In the genomic region with DNA sequence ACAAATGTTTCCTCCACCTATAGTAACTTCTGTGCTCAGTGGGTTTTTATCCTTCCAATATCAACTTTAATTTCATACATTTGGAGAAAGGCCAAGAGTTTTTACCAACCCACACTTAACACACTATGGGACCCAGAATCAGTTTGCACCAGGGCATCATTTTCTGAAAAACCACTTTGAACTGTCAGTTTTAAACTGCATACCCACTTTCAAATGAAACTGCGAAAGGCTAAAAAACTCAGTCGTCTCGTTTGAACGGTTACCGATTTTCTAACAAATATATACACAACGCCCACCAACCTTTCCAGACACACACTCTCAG, we compare ENCODE assay signal across 9 cellular contexts. TPM values are rescaled to one million over a fixed set of nuclear protein-coding genes. Genes with fewer than 3 reads are reported as not detected.
A peak's percentile ranks its signal among the peaks of the same experiment; 100 is the strongest.
DNase-seq lines count a peak whose midpoint lies in the region; ATAC-seq, FAIRE-seq and TF ChIP-seq lines count a peak whose summit lies in the region.
"Had no signal": no experiment of that assay in that cellular context is flagged by ENCODE, and none has a peak within 500 bp of the region (broad histone marks: within the 10 kb centered on the region; RNA-seq: fewer than 3 reads in every experiment).

No MANE protein-coding gene starts in this region.

- CTCF ChIA-PET in H1 (lab: Charles Lee; ENCODE audit: partially characterized antibody) = no interaction called here

- DNase-seq in GM13977 (ENCODE audit: low spot score) (peak; percentile 34), H1 (ENCODE audit: low read depth in 1 of 2, low spot score in 2 of 2) (no peak), trophoblast cell (no peak), NCI-H1694 (lab: John Stamatoyannopoulos, UW) (no peak), HuH-7.5 (ENCODE audit: low spot score) (no peak)
- no peak for DNase-seq in stimulated activated CD4-positive, alpha-beta T cell treated with anti-CD3 and anti-CD28 coated beads, Interleukin-4, amount 100 ng/mL, for 4 hours

- H2AFZ ChIP-seq in H1 (ENCODE audit: low read length) (no peak overlapping the region), trophoblast cell (ENCODE audit: insufficient read depth, low read length, poor library complexity) (no peak overlapping the region)

- H3K36me3 ChIP-seq in HUES64 (ENCODE audit: insufficient read depth, low read length) (no peaks in the 10 kb centered on the region), H1 (ENCODE audit: control insufficient read depth in 2 of 4, insufficient read depth in 4 of 4, low read length in 3 of 4) (no peaks in the 10 kb centered on the region), trophoblast cell (ENCODE audit: control insufficient read depth in 1 of 2, insufficient read depth in 2 of 2, low read length in 2 of 2) (no peaks in the 10 kb centered on the region)
- H3K36me3 ChIP-seq: transverse colon had no signal

- no peak for TF ChIP-seq RAD21 in H1 (IDR thresholded peaks at IDR 0.05 in 1 of 2, conservative IDR thresholded peaks at IDR 0.05 in 1 of 2; ENCODE audit: low read depth in 2 of 2, low read length in 2 of 2)

- H3K9me3 ChIP-seq in HUES64 (ENCODE audit: insufficient read depth, low read depth, low read length) (no peaks in the 10 kb centered on the region), H1 (ENCODE audit: insufficient read depth in 2 of 2, low read depth in 1 of 2, low read length in 1 of 2) (no peaks in the 10 kb centered on the region), trophoblast cell (ENCODE audit: insufficient read depth, low read depth, low read length) (no peaks in the 10 kb centered on the region)
- H3K9me3 ChIP-seq: transverse colon had no signal

- H2BK12ac ChIP-seq in H1 (ENCODE audit: low read depth, low read length) (no peak overlapping the region), trophoblast cell (ENCODE audit: low read length) (no peak overlapping the region)

- 0 out of 2 replicates have a peak overlapping the region, but pooled peaks have one; percentile 54 for H3K9ac ChIP-seq in HUES64 (ENCODE audit: low read depth, low read length)
- H3K9ac ChIP-seq in H1 (replicated peaks in 1 of 4; ENCODE audit: extremely low read depth in 1 of 4, low read depth in 3 of 4, low read length in 3 of 4) = no peak overlapping the region
- H3K9ac ChIP-seq in trophoblast cell (ENCODE audit: low read length) = no peak overlapping the region

- peaks cover 26% of the 10 kb centered on the region for H3K27me3 ChIP-seq in HUES64 (ENCODE audit: insufficient read depth, low read length)
- H3K27me3 ChIP-seq in H1 (replicated peaks in 1 of 4; ENCODE audit: control insufficient read depth in 3 of 4, extremely low read depth in 1 of 4, insufficient read depth in 3 of 4, low read length in 3 of 4) = peaks cover 0 to 2% (median 0%) of the 10 kb centered on the region in 4 experiments; a peak in 3 of 7 replicates
- H3K27me3 ChIP-seq in trophoblast cell (ENCODE audit: insufficient read depth, low read length) = no peaks in the 10 kb centered on the region

- H3K14ac ChIP-seq in H1 (ENCODE audit: insufficient read length) (no peak overlapping the region), trophoblast cell (ENCODE audit: low read length) (no peak overlapping the region)

- peaks cover 26% of the 10 kb centered on the region for H3K4me1 ChIP-seq in HUES64 (ENCODE audit: insufficient read depth, low read length)
- peaks cover 2 to 10% (median 8%) of the 10 kb centered on the region in 4 experiments for H3K4me1 ChIP-seq in H1 (replicated peaks in 1 of 4; ENCODE audit: control insufficient read depth in 3 of 4, insufficient read depth in 4 of 4, low read length in 3 of 4)
- peaks cover 3 to 8% of the 10 kb centered on the region in 2 experiments for H3K4me1 ChIP-seq in trophoblast cell (ENCODE audit: control insufficient read depth in 1 of 2, insufficient read depth in 2 of 2, low read length in 2 of 2)

- H4K5ac ChIP-seq in H1 (ENCODE audit: insufficient read length, low read depth, low read length) = no peak overlapping the region

- H3K23ac ChIP-seq in H1 (ENCODE audit: insufficient read length) = no peak overlapping the region
- no peak overlapping the region for H3K23ac ChIP-seq in trophoblast cell (ENCODE audit: low read length)

- H4K91ac ChIP-seq in H1 (replicated peaks; ENCODE audit: insufficient read length, low read length) = no peak overlapping the region
- H4K91ac ChIP-seq in trophoblast cell (ENCODE audit: low read depth, low read length) = no peak overlapping the region

- H3K79me2 ChIP-seq in H1 (ENCODE audit: control insufficient read depth in 1 of 2, insufficient read depth in 2 of 2, low read length in 2 of 2) = no peaks in the 10 kb centered on the region
- H3K79me2 ChIP-seq in trophoblast cell (ENCODE audit: control insufficient read depth, insufficient read depth, low read length, poor library complexity) = peaks cover 7% of the 10 kb centered on the region

- no peak for TF ChIP-seq POLR2A in H1 (IDR thresholded peaks at IDR 0.05; ENCODE audit: control extremely low read depth in 1 of 2, low read depth in 2 of 2, low read length in 2 of 2)

- TF ChIP-seq CTCF in GM13977 (IDR thresholded peaks at IDR 0.05; ENCODE audit: extremely low read depth, insufficient read depth, missing control alignments) (no peak), H1 (IDR thresholded peaks at IDR 0.05; ENCODE audit: control extremely low read depth in 1 of 3, insufficient read depth in 1 of 3, low read depth in 1 of 3, low read length in 3 of 3) (no peak)

- H3K56ac ChIP-seq in H1 (replicated peaks; ENCODE audit: insufficient read length, low read depth, low read length) = no peak overlapping the region

- H4K8ac ChIP-seq in H1 (ENCODE audit: extremely low read depth, insufficient read depth, low read length) (no peak overlapping the region), trophoblast cell (ENCODE audit: low read depth, low read length) (no peak overlapping the region)

- ATAC-seq in GM21786 (IDR thresholded peaks at IDR 0.05; ENCODE audit: unreplicated experiment) = no peak

- no peak overlapping the region for H2BK5ac ChIP-seq in H1 (ENCODE audit: low read depth, low read length)
- H2BK5ac ChIP-seq in trophoblast cell (ENCODE audit: low read depth, low read length, poor library complexity) = no peak overlapping the region

- no peak for TF ChIP-seq EP300 in H1 (IDR thresholded peaks at IDR 0.05; ENCODE audit: borderline replicate concordance in 1 of 2, low read depth in 2 of 2, low read length in 2 of 2)

- no peak overlapping the region; the same call in 1 of the 2 replicates for H3K18ac ChIP-seq in H1 (ENCODE audit: extremely low read depth, low read length)
- no peak overlapping the region for H3K18ac ChIP-seq in trophoblast cell (ENCODE audit: low read length)

- no peak overlapping the region for H2BK15ac ChIP-seq in H1 (ENCODE audit: low read length)

- POLR2A ChIA-PET in H1 (lab: Charles Lee; ENCODE audit: partially characterized antibody) = interaction anchor here (0.5 to 1.8 kb wide), 3 partner anchors 21 to 376 kb away, joined by 3 to 7 read pairs (median 4); no protein-coding TSS in a partner anchor

- no peak overlapping the region for H2BK120ac ChIP-seq in H1 (replicated peaks; ENCODE audit: low read depth, low read length)
- peak overlapping the region; percentile 54 for H2BK120ac ChIP-seq in trophoblast cell (ENCODE audit: insufficient read depth, low read length, poor library complexity)

- peak overlapping the region; percentile 62 for H3K4me3 ChIP-seq in HUES64 (ENCODE audit: low read length)
- H3K4me3 ChIP-seq in H1 (ENCODE audit: extremely low read depth in 1 of 4, insufficient read depth in 2 of 4, low read depth in 3 of 4, low read length in 4 of 4) = peak overlapping the region; percentile 40 to 67 (median 61); a peak in 5 of 8 replicates
- peak overlapping the region; percentile 76 for H3K4me3 ChIP-seq in trophoblast cell (ENCODE audit: low read depth, low read length)

- peak overlapping the region; percentile 70; the same call in 1 of the 2 replicates for H3K27ac ChIP-seq in HUES64 (ENCODE audit: low read depth, low read length)
- H3K27ac ChIP-seq in H1 (ENCODE audit: low read depth, low read length) = no peak overlapping the region
- peak overlapping the region; percentile 74 for H3K27ac ChIP-seq in trophoblast cell (ENCODE audit: low read depth, low read length)

- peaks cover 9% of the 10 kb centered on the region for H3K23me2 ChIP-seq in H1 (ENCODE audit: low read depth, low read length)

- WGBS in HUES64 = 6% methylated on average over 6 of the region's 6 CpGs
- WGBS in H1 (ENCODE audit: extremely low coverage in 1 of 2, insufficient coverage in 1 of 2, insufficient read length in 1 of 2, insufficient replicate concordance in 2 of 2, low coverage in 1 of 2, low lambda C conversion rate in 2 of 2, missing lambda C conversion rate in 1 of 2), 2 experiments = 15% methylated on average over 6 of the region's 6 CpGs; no CpG with 5 or more reads in 1 of the 2 experiments
- no CpG with 5 or more reads among the region's 6 CpGs for WGBS in trophoblast cell (ENCODE audit: extremely low coverage, insufficient coverage, insufficient read length)

- H2AK5ac ChIP-seq in H1 (ENCODE audit: low read depth, low read length) (no peak overlapping the region), trophoblast cell (ENCODE audit: low read length) (no peak overlapping the region)

- no peak overlapping the region for H2BK20ac ChIP-seq in H1 (ENCODE audit: low read length)

- H3K79me1 ChIP-seq in H1 (ENCODE audit: low read depth, low read length) (no peaks in the 10 kb centered on the region), trophoblast cell (ENCODE audit: low read length) (peaks cover 10% of the 10 kb centered on the region)

- H3K4ac ChIP-seq in H1 (replicated peaks; ENCODE audit: insufficient read length, low read depth, low read length) = no peak overlapping the region
- H3K4ac ChIP-seq in trophoblast cell (ENCODE audit: low read depth, low read length) = no peak overlapping the region

- no peak overlapping the region for H4K12ac ChIP-seq in trophoblast cell (ENCODE audit: low read depth, low read length)

- peak overlapping the region; percentile 80 to 93 for H3K4me2 ChIP-seq in H1 (ENCODE audit: insufficient read depth in 1 of 2, low read depth in 2 of 2, low read length in 2 of 2)
- peak overlapping the region; percentile 73 for H3K4me2 ChIP-seq in trophoblast cell (ENCODE audit: low read length)

- in situ Hi-C loops in GM13977 (cut with MboI; ENCODE audit: low pct_unique_long_range_greater_than_20kb, low sequenced_read_pairs, unreplicated experiment) = no loop called here

- no peak for FAIRE-seq in H1 (lab: Jason Lieb, UNC)

- no peaks in the 10 kb centered on the region for H4K20me1 ChIP-seq in H1 (replicated peaks in 1 of 2; ENCODE audit: control insufficient read depth in 1 of 2, insufficient read depth in 2 of 2, low read length in 2 of 2)

RNA-seq across cellular contexts. Expression of a gene that starts 0.4 kb away (rescaled TPM):
- polyA plus RNA-seq in HUES64 (2013, experiment 1 of 2) = 2.7 TPM
- polyA plus RNA-seq in HUES64 (2013, experiment 2 of 2) = 2.5 TPM
- total RNA-seq in H1 (2021; fragmentation: NEBNext Ultra II Directional; extraction: Animal tissue kit (Norgen Biotek cat#: 25700)) = 3.4 and 4.6 TPM in 2 replicates
- polyA plus RNA-seq in H1 (2011; rRNA removed) = 1.5 and 2.4 TPM in 2 replicates
- 2.6 TPM for polyA plus RNA-seq in H1 (2011; cell fraction: cytosol; rRNA removed)
- 1.5 TPM for polyA plus RNA-seq in H1 (2011; cell fraction: nucleus; rRNA removed)
- 1.9 to 3.0 TPM (median 2.8 TPM) in 4 replicates for polyA plus RNA-seq in H1 (2012, experiment 1 of 2)
- 0.28 TPM for polyA plus RNA-seq in H1 (2012, experiment 2 of 2)
- 5.3 TPM for polyA plus RNA-seq in H1 (2013, experiment 1 of 2)
- 5.4 TPM for polyA plus RNA-seq in H1 (2013, experiment 2 of 2)
- polyA minus RNA-seq in H1 (2011; rRNA and poly(A)+ RNA removed) = 4.3 and 5.2 TPM in 2 replicates
- polyA minus RNA-seq in H1 (2011; cell fraction: cytosol; rRNA and poly(A)+ RNA removed) = 3.5 TPM
- 2.8 TPM for polyA minus RNA-seq in H1 (2011; cell fraction: nucleus; rRNA and poly(A)+ RNA removed)
- 35.7 and 36.7 TPM in 2 replicates for polyA plus RNA-seq in trophoblast cell (2013)
